ENCODE assay signal across 19 cellular contexts in genomic region chr3:46490338-46491084, GRCh38. TPM values are rescaled to one million over a fixed set of nuclear protein-coding genes. Genes with fewer than 3 reads are reported as not detected.
DNase-seq lines count a peak whose midpoint lies in the region; ATAC-seq and TF ChIP-seq lines count a peak whose summit lies in the region.
"Had no signal": no experiment of that assay in that cellular context is flagged by ENCODE, and none has a peak within 500 bp of the region (broad histone marks: within the 10 kb centered on the region; RNA-seq: fewer than 3 reads in every experiment).

No MANE protein-coding gene starts in this region.

- peak overlapping the region in 7 of 11 experiments; percentile 48 to 75 (median 65); a peak in 14 of 22 replicates for H3K27ac ChIP-seq in BLaER1 treated with 17β-estradiol and CSF1 and Interleukin-3, amounts not matched to agents 10 nM and 100 nM
- peak overlapping the region in 3 of 4 donors; percentile 15 to 73 (median 58) for H3K27ac ChIP-seq in body of pancreas
- H3K27ac ChIP-seq: foreskin keratinocyte, SK-N-MC had no signal

- peak overlapping the region in 4 of 11 experiments; percentile 21 to 39 (median 32); a peak in 6 of 22 replicates for H3K9ac ChIP-seq in BLaER1 treated with 17β-estradiol and CSF1 and Interleukin-3, amounts not matched to agents 10 nM and 100 nM

- no peak for TF ChIP-seq POLR2A in body of pancreas (IDR thresholded peaks at IDR 0.05)

- intact Hi-C loops in body of pancreas (cut with DNase I), result loop anchor here (5.0 to 10.0 kb wide), 2 partner anchors 64 to 142 kb away; no protein-coding TSS in a partner anchor

- no peaks in the 10 kb centered on the region for H3K36me3 ChIP-seq in BLaER1 treated with 17β-estradiol and CSF1 and Interleukin-3, amounts not matched to agents 10 nM and 100 nM
- H3K36me3 ChIP-seq in body of pancreas (replicated peaks in 1 of 2; ENCODE audit: insufficient read depth in 1 of 2, low read depth in 2 of 2), result no peaks in the 10 kb centered on the region

- peak; percentile 61 for DNase-seq in LHCN-M2 (ENCODE audit: low read depth)
- no peak for DNase-seq in body of pancreas
- DNase-seq in left lobe of liver (ENCODE audit: low spot score), result no peak
- DNase-seq in NCI-H2081 treated with DMSO at 0.1 percent for 48 hours (lab: John Stamatoyannopoulos, UW), result no peak
- DNase-seq in SKM-1 (lab: John Stamatoyannopoulos, UW; ENCODE audit: unreplicated experiment), result no peak
- DNase-seq in T-helper 2 cell, result no peak
- DNase-seq in NCI-H345 (lab: John Stamatoyannopoulos, UW), result no peak
- DNase-seq: activated CD8-positive, alpha-beta T cell treated with anti-CD3 and anti-CD28 coated beads, Interleukin-2, amount 10 ng/mL, durations not matched to agents 7 days and 5 days; DMS53; KBM-7; NCI-H1436 treated with DMSO at 0.1 percent for 48 hours; NCI-H446; stimulated activated naive CD4-positive, alpha-beta T cell treated with Interleukin-2 at 50 U/mL for 16 hours had no signal

- no peak overlapping the region for H3K4me3 ChIP-seq in BLaER1 treated with 17β-estradiol and CSF1 and Interleukin-3, amounts not matched to agents 10 nM and 100 nM
- H3K4me3 ChIP-seq in body of pancreas, result no peak overlapping the region
- H3K4me3 ChIP-seq: SK-N-MC, skin epidermis had no signal

- no peaks in the 10 kb centered on the region for H4K20me1 ChIP-seq in BLaER1 treated with 17β-estradiol and CSF1 and Interleukin-3, amounts not matched to agents 10 nM and 100 nM

- TF ChIP-seq CTCF in body of pancreas (IDR thresholded peaks at IDR 0.05), result no peak

- H3K4me1 ChIP-seq in BLaER1 treated with 17β-estradiol and CSF1 and Interleukin-3, amounts not matched to agents 10 nM and 100 nM, result peaks cover 23 to 44% (median 40%) of the 10 kb centered on the region in 10 experiments
- H3K4me1 ChIP-seq in body of pancreas, result peaks cover 33% of the 10 kb centered on the region

- H3K4me2 ChIP-seq in BLaER1 treated with 17β-estradiol and CSF1 and Interleukin-3, amounts not matched to agents 10 nM and 100 nM, result peak overlapping the region; percentile 32 to 88 (median 65); a peak in 20 of 22 replicates

- ATAC-seq in body of pancreas (no peak), left lobe of liver (peak; percentile 20)
- ATAC-seq: activated CD8-positive, alpha-beta T cell treated with anti-CD3 and anti-CD28 coated beads, Interleukin-2, amount 10 ng/mL, durations not matched to agents 7 days and 5 days; foreskin keratinocyte had no signal

- 62 to 69% methylated on average over 6 of the region's 6 CpGs for WGBS in body of pancreas, 2 donors

- H3K9me3 ChIP-seq in BLaER1 treated with 17β-estradiol and CSF1 and Interleukin-3, amounts not matched to agents 10 nM and 100 nM (replicated peaks in 1 of 11), result peaks cover 0 to 13% (median 9%) of the 10 kb centered on the region in 11 experiments; a peak in 10 of 22 replicates
- no peaks in the 10 kb centered on the region for H3K9me3 ChIP-seq in body of pancreas

- no peaks in the 10 kb centered on the region for H3K27me3 ChIP-seq in BLaER1 treated with 17β-estradiol and CSF1 and Interleukin-3, amounts not matched to agents 10 nM and 100 nM
- no peaks in the 10 kb centered on the region for H3K27me3 ChIP-seq in body of pancreas
- H3K27me3 ChIP-seq: foreskin keratinocyte had no signal

RNA-seq across cellular contexts. Expression of gene RTP3, which starts 7.3 kb away (rescaled TPM):
- total RNA-seq in LHCN-M2 (2014; rRNA removed) (not detected in 2 replicates), body of pancreas (not detected), left lobe of liver (28.6 TPM)
- polyA plus RNA-seq in LHCN-M2 (2012), result 0.04 TPM
- total RNA-seq: activated CD8-positive, alpha-beta T cell treated with anti-CD3 and anti-CD28 coated beads, Interleukin-2, amount 10 ng/mL, durations not matched to agents 7 days and 5 days; foreskin keratinocyte; urinary bladder had no signal
- polyA plus RNA-seq: foreskin keratinocyte, urinary bladder had no signal

RNA-seq across cellular contexts. Expression of gene LTF, which starts 25.8 kb away (rescaled TPM):
- total RNA-seq in LHCN-M2 (2014; rRNA removed), result 0.06 TPM in 1 of 2 replicates, not detected in the other
- polyA plus RNA-seq in LHCN-M2 (2012), result 0.06 TPM
- 1 to 10 TPM; 8.8 to 8.9 TPM for total RNA-seq in body of pancreas
- 1.7 TPM for total RNA-seq in left lobe of liver
- total RNA-seq: activated CD8-positive, alpha-beta T cell treated with anti-CD3 and anti-CD28 coated beads, Interleukin-2, amount 10 ng/mL, durations not matched to agents 7 days and 5 days; foreskin keratinocyte; H4 had no signal
- polyA plus RNA-seq: foreskin keratinocyte had no signal

Comparison
In these comparisons a context has a peak if more than half of its experiments do, and no peak if none do; other contexts are left out.
1. RNA of gene RTP3, which starts 7.3 kb away (total RNA-seq): 28.6 TPM in left lobe of liver (single experiment); not detected in LHCN-M2 and not detected in body of pancreas; every median in the first group is over 10 times any median in the second.